Comparison of ENCODE assay signal across 22 cellular contexts in genomic region chr18:1998121-1998520, GRCh38.
A peak's percentile ranks its signal among the peaks of the same experiment; 100 is the strongest.
DNase-seq lines count a peak whose midpoint lies in the region; ATAC-seq, FAIRE-seq and TF ChIP-seq lines count a peak whose summit lies in the region.
"Had no signal": no experiment of that assay in that cellular context is flagged by ENCODE, and none has a peak within 500 bp of the region (broad histone marks: within the 10 kb centered on the region; RNA-seq: fewer than 3 reads in every experiment).

No MANE protein-coding gene starts in this region.

- DNase-seq in bronchial epithelial cell (ENCODE audit: low read depth) (peak; percentile 80), kidney tubule cell (ENCODE audit: low spot score) (peak; percentile 37), putamen (ENCODE audit: low spot score) (no peak), SIG-M5 treated with dmso at 0.1 percent for 504 hours (lab: John Stamatoyannopoulos, UW; ENCODE audit: unreplicated experiment) (no peak)
- no peak for DNase-seq in activated T-cell treated with anti-CD3 and anti-CD28 coated beads, Interleukin-2, amount 50 U/mL, for 48 hours
- DNase-seq: CD4-positive, alpha-beta T cell; COR-L47; DMS153; GDM1; Karpas-422; MM.1S; NCI-H1048; NCI-H1417 treated with DMSO at 0.1 percent for 48 hours; NCI-H187 treated with DMSO at 0.1 percent for 48 hours; NCI-H2227 treated with DMSO at 0.1 percent for 48 hours; NCI-H510A; NCI-H748 treated with DMSO at 0.1 percent for 48 hours; Peyer's patch had no signal

- H3K36me3 ChIP-seq in Loucy (ENCODE audit: insufficient read depth, low read length) (no peaks in the 10 kb centered on the region), bronchial epithelial cell (ENCODE audit: control insufficient read depth, insufficient read depth, low read length) (no peaks in the 10 kb centered on the region)
- H3K36me3 ChIP-seq: Peyer's patch, SJSA1 had no signal

- H3K4me2 ChIP-seq in Loucy (ENCODE audit: low read depth, low read length, poor library complexity, severe bottlenecking) = no peak overlapping the region

- H3K9me2 ChIP-seq in Loucy (replicated peaks; ENCODE audit: low read depth, low read length) = no peaks in the 10 kb centered on the region

- H3K9ac ChIP-seq in Loucy (ENCODE audit: low read depth, low read length, poor library complexity, severe bottlenecking) = no peak overlapping the region

- H3K4me3 ChIP-seq in Loucy (ENCODE audit: low read length, poor library complexity, severe bottlenecking) (no peak overlapping the region), bronchial epithelial cell (ENCODE audit: low read depth, low read length) (no peak overlapping the region)
- H3K4me3 ChIP-seq: Peyer's patch, SJSA1 had no signal

- no peaks in the 10 kb centered on the region for H4K20me1 ChIP-seq in Loucy (ENCODE audit: insufficient read depth, low read length, poor library complexity, severe bottlenecking)

- H3F3A ChIP-seq in Loucy (ENCODE audit: low read depth) = no peaks in the 10 kb centered on the region

- no peaks in the 10 kb centered on the region for H3K9me3 ChIP-seq in Loucy (ENCODE audit: insufficient read depth, low read depth, low read length)
- H3K9me3 ChIP-seq: Peyer's patch, SJSA1 had no signal

- no peak for FAIRE-seq in bronchial epithelial cell (lab: Jason Lieb, UNC)
- FAIRE-seq: GM18507 had no signal

- H2AFZ ChIP-seq in Loucy (ENCODE audit: low read length) = peak overlapping the region; percentile 36; the same call in 1 of the 2 replicates

- no peak for ATAC-seq in GM19351 (IDR thresholded peaks at IDR 0.05; ENCODE audit: unreplicated experiment)

- H3K79me2 ChIP-seq in Loucy (ENCODE audit: insufficient read depth, low read length) = no peaks in the 10 kb centered on the region

- peaks cover 32% of the 10 kb centered on the region for H3K4me1 ChIP-seq in Loucy (ENCODE audit: insufficient read depth, low read length, poor library complexity, severe bottlenecking)
- H3K4me1 ChIP-seq: Peyer's patch, SJSA1 had no signal

- H3K27me3 ChIP-seq in Loucy (ENCODE audit: insufficient read depth, low read length, poor library complexity, severe bottlenecking) (no peaks in the 10 kb centered on the region), bronchial epithelial cell (ENCODE audit: control insufficient read depth, insufficient read depth, low read length) (no peaks in the 10 kb centered on the region)
- H3K27me3 ChIP-seq: Peyer's patch had no signal

- TF ChIP-seq CTCF in Loucy (conservative IDR thresholded peaks at IDR 0.05; ENCODE audit: low read length) = no peak
- TF ChIP-seq CTCF in bronchial epithelial cell (IDR thresholded peaks at IDR 0.05; ENCODE audit: insufficient read depth, low read length, severe bottlenecking) = no peak

Comparison
In these comparisons a context has a peak if more than half of its experiments do, and no peak if none do; other contexts are left out.
1. DNase-seq: peak in bronchial epithelial cell (single experiment) and kidney tubule cell (single experiment); none in putamen (single experiment), SIG-M5 treated with dmso at 0.1 percent for 504 hours (single experiment) and activated T-cell treated with anti-CD3 and anti-CD28 coated beads, Interleukin-2, amount 50 U/mL, for 48 hours (0 of 2).